In the genomic region with DNA sequence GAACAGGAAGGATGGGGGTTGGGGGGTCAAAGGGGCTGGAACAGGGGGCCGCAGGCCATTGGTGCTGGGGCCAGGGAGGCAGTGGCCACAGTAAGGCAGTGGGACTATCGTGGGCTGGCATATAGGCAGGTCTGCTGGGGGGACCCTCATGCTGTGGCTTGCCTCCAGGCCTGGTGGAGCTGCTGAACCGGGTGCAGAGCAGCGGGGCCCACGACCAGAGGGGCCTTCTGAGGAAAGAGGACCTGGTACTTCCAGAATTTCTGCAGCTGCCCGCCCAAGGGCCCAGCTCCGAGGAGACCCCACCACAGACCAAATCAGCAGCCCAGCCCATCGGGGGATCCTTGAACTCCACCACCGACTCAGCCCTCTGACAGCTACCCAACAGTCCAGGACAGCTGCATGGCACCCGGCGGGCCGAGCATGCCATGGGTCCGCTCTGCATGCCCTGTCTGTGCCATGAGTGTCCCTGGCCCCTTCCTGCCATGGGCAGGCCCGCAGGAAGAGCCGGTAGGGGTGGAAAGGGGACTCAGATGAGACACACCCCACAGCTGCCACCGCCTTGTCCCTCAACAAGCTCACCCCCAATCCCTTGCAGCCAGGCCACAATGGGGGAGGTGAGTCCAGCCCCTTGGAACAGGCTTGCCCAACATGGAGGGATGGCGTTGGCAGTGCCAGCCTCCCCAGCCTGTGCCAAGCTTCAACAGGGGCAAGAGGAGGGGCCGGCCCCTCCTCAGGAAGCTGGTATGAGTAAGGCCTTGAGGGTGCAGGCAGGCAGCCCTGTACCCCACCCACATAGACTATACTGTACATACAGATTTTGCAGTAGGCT, we compare ENCODE assay signal across 10 cellular contexts. TPM values are rescaled to one million over a fixed set of nuclear protein-coding genes. Genes with fewer than 3 reads are reported as not detected.
DNase-seq lines count a peak whose midpoint lies in the region; ATAC-seq and TF ChIP-seq lines count a peak whose summit lies in the region.
"Had no signal": no experiment of that assay in that cellular context is flagged by ENCODE, and none has a peak within 500 bp of the region (broad histone marks: within the 10 kb centered on the region; RNA-seq: fewer than 3 reads in every experiment).

No MANE protein-coding gene starts in this region.

- H3K4me1 Mint-ChIP-seq in activated CD4-positive, alpha-beta memory T cell treated with anti-CD3 and anti-CD28 coated beads, Interleukin-2, amount 10 ng/mL, durations not matched to agents 7 days and 5 days = peaks cover 66% of the 10 kb centered on the region

- no peaks in the 10 kb centered on the region for H3K27me3 Mint-ChIP-seq in activated CD4-positive, alpha-beta memory T cell treated with anti-CD3 and anti-CD28 coated beads, Interleukin-2, amount 10 ng/mL, durations not matched to agents 7 days and 5 days

- peak overlapping the region; percentile 92 for H3K27ac Mint-ChIP-seq in activated CD4-positive, alpha-beta memory T cell treated with anti-CD3 and anti-CD28 coated beads, Interleukin-2, amount 10 ng/mL, durations not matched to agents 7 days and 5 days

- H3K4me3 ChIP-seq in LNCaP clone FGC (ENCODE audit: low read depth, low read length) (peak overlapping the region; percentile 60), fibroblast of villous mesenchyme (ENCODE audit: low read depth, low read length) (peak overlapping the region; percentile 67), smooth muscle cell (peak overlapping the region; percentile 60)

- WGBS in smooth muscle cell (ENCODE audit: low lambda C conversion rate) = 95% methylated on average over 17 of the region's 18 CpGs

- no peaks in the 10 kb centered on the region for H3K9me3 ChIP-seq in smooth muscle cell (replicated peaks; ENCODE audit: low read depth)

- H3K79me2 ChIP-seq in smooth muscle cell (ENCODE audit: low read depth) = no peaks in the 10 kb centered on the region

- CTCF ChIA-PET in activated CD4-positive, alpha-beta memory T cell treated with anti-CD3 and anti-CD28 coated beads, Interleukin-2, amount 10 ng/mL, durations not matched to agents 7 days and 5 days (lab: Charles Lee) = interaction anchor here (0.8 to 7.2 kb wide), 10 partner anchors 8 to 83 kb away, joined by 3 to 94 read pairs (median 6); partner anchors contain the start of gene RGS14

- peaks cover 7% of the 10 kb centered on the region for H3F3A ChIP-seq in smooth muscle cell (ENCODE audit: low read depth)

- no peak overlapping the region for H3K27ac ChIP-seq in smooth muscle cell (ENCODE audit: low read depth)

- DNase-seq in LNCaP clone FGC (ENCODE audit: low read depth) (no peak), fibroblast of villous mesenchyme (ENCODE audit: low read depth) (no peak), smooth muscle cell (lab: John Stamatoyannopoulos, UW; ENCODE audit: unreplicated experiment) (no peak), NCI-H128 (lab: John Stamatoyannopoulos, UW; ENCODE audit: unreplicated experiment) (no peak), epidermal melanocyte (ENCODE audit: insufficient read length, low spot score) (no peak)
- DNase-seq in activated CD4-positive, alpha-beta memory T cell treated with anti-CD3 and anti-CD28 coated beads, Interleukin-2, amount 10 ng/mL, durations not matched to agents 7 days and 5 days = peak; percentile 61
- DNase-seq: left ventricle myocardium superior, NCI-H69 had no signal

- H2AFZ ChIP-seq in smooth muscle cell (ENCODE audit: low read depth) = no peak overlapping the region

- TF ChIP-seq CTCF in LNCaP clone FGC (IDR thresholded peaks at IDR 0.05; ENCODE audit: control insufficient read depth, extremely low read depth, insufficient read depth) (no peak), fibroblast of villous mesenchyme (IDR thresholded peaks at IDR 0.05; ENCODE audit: insufficient read depth, low read depth, low read length) (no peak), smooth muscle cell (IDR thresholded peaks at IDR 0.05; ENCODE audit: borderline replicate concordance, insufficient read depth, poor library complexity, severe bottlenecking) (no peak)

- H3K36me3 Mint-ChIP-seq in activated CD4-positive, alpha-beta memory T cell treated with anti-CD3 and anti-CD28 coated beads, Interleukin-2, amount 10 ng/mL, durations not matched to agents 7 days and 5 days (ENCODE audit: low read depth) = peaks cover 59% of the 10 kb centered on the region

- POLR2A ChIA-PET in activated CD4-positive, alpha-beta memory T cell treated with anti-CD3 and anti-CD28 coated beads, Interleukin-2, amount 10 ng/mL, durations not matched to agents 7 days and 5 days (lab: Charles Lee) = interaction anchor here (0.8 to 7.2 kb wide), 15 partner anchors 13 to 127 kb away, joined by 3 to 62 read pairs (median 5); partner anchors contain the start of genes GRK6, LMAN2, PRELID1 and RAB24

- ATAC-seq in HG02973 (IDR thresholded peaks at IDR 0.05; ENCODE audit: unreplicated experiment) = no peak
- ATAC-seq: left ventricle myocardium superior had no signal

- H3K9ac ChIP-seq in smooth muscle cell (ENCODE audit: low read depth) = no peak overlapping the region

- peaks cover 5% of the 10 kb centered on the region for H3K4me1 ChIP-seq in smooth muscle cell (ENCODE audit: low read depth)

- peak overlapping the region; percentile 93 for H3K4me2 ChIP-seq in smooth muscle cell

- H4K20me1 ChIP-seq in smooth muscle cell (ENCODE audit: low read depth) = no peaks in the 10 kb centered on the region

- H3K9me3 Mint-ChIP-seq in activated CD4-positive, alpha-beta memory T cell treated with anti-CD3 and anti-CD28 coated beads, Interleukin-2, amount 10 ng/mL, durations not matched to agents 7 days and 5 days = no peaks in the 10 kb centered on the region

- no peaks in the 10 kb centered on the region for H3K27me3 ChIP-seq in smooth muscle cell (ENCODE audit: low read depth)

- no peaks in the 10 kb centered on the region for H3K36me3 ChIP-seq in smooth muscle cell (ENCODE audit: low read depth)

- H3K4me3 Mint-ChIP-seq in activated CD4-positive, alpha-beta memory T cell treated with anti-CD3 and anti-CD28 coated beads, Interleukin-2, amount 10 ng/mL, durations not matched to agents 7 days and 5 days = peak overlapping the region; percentile 76

RNA-seq across cellular contexts. Expression of gene SLC34A1, which starts 12.3 kb away (rescaled TPM):
- 1 to 10 TPM; 1.4 to 1.5 TPM for total RNA-seq in activated CD4-positive, alpha-beta memory T cell treated with anti-CD3 and anti-CD28 coated beads, Interleukin-2, amount 10 ng/mL, durations not matched to agents 7 days and 5 days
- total RNA-seq in fibroblast of villous mesenchyme (not detected in 2 replicates), smooth muscle cell (not detected in 2 replicates)
- not detected in 2 replicates for polyA plus RNA-seq in smooth muscle cell
- total RNA-seq: dermis microvascular lymphatic vessel endothelial cell, left ventricle myocardium superior had no signal

RNA-seq across cellular contexts. Expression of gene RGS14, which starts 14.2 kb away (rescaled TPM):
- 100 to 1,000 TPM; 103 to 107 TPM for total RNA-seq in activated CD4-positive, alpha-beta memory T cell treated with anti-CD3 and anti-CD28 coated beads, Interleukin-2, amount 10 ng/mL, durations not matched to agents 7 days and 5 days
- total RNA-seq in fibroblast of villous mesenchyme (3.5 TPM in 2 replicates), smooth muscle cell (6.0 and 38.5 TPM in 2 replicates)
- polyA plus RNA-seq in smooth muscle cell = 23.3 and 23.8 TPM in 2 replicates

RNA-seq across cellular contexts. Expression of gene LMAN2, which starts 20.5 kb away (rescaled TPM):
- total RNA-seq in activated CD4-positive, alpha-beta memory T cell treated with anti-CD3 and anti-CD28 coated beads, Interleukin-2, amount 10 ng/mL, durations not matched to agents 7 days and 5 days = 100 to 1,000 TPM; 145 to 149 TPM
- total RNA-seq in fibroblast of villous mesenchyme = 284 and 355 TPM in 2 replicates
- 178 and 241 TPM in 2 replicates for total RNA-seq in smooth muscle cell
- polyA plus RNA-seq in smooth muscle cell = 236 and 253 TPM in 2 replicates

RNA-seq across cellular contexts. Expression of gene PFN3, which starts 28.5 kb away (rescaled TPM):
- total RNA-seq in activated CD4-positive, alpha-beta memory T cell treated with anti-CD3 and anti-CD28 coated beads, Interleukin-2, amount 10 ng/mL, durations not matched to agents 7 days and 5 days = not detected
- total RNA-seq in fibroblast of villous mesenchyme = not detected in 2 replicates
- not detected in 2 replicates for total RNA-seq in smooth muscle cell
- polyA plus RNA-seq in smooth muscle cell = not detected in 2 replicates
- total RNA-seq: dermis microvascular lymphatic vessel endothelial cell, left ventricle myocardium superior had no signal

RNA-seq across cellular contexts. Expression of gene F12, which starts 37.4 kb away (rescaled TPM):
- total RNA-seq in activated CD4-positive, alpha-beta memory T cell treated with anti-CD3 and anti-CD28 coated beads, Interleukin-2, amount 10 ng/mL, durations not matched to agents 7 days and 5 days = 1 to 10 TPM; 1.5 to 1.6 TPM
- total RNA-seq in fibroblast of villous mesenchyme (0.43 and 0.64 TPM in 2 replicates), smooth muscle cell (1.8 and 3.6 TPM in 2 replicates)
- 10.4 and 15.0 TPM in 2 replicates for polyA plus RNA-seq in smooth muscle cell
- total RNA-seq: left ventricle myocardium superior had no signal
